8 cellular contexts compared by ENCODE assay signal in genomic region chr20:22339091-22339881, GRCh38.
DNase-seq lines count a peak whose midpoint lies in the region; ATAC-seq and TF ChIP-seq lines count a peak whose summit lies in the region.

No MANE protein-coding gene starts in this region.

- peak in 1 of 2 donors; percentile 51 for DNase-seq in activated naive CD4-positive, alpha-beta T cell treated with anti-CD3 and anti-CD28 coated beads, Interleukin-2, amount 50 U/mL, for 72 hours (ENCODE audit: low spot score in 2 of 2)
- DNase-seq in activated naive CD4-positive, alpha-beta T cell treated with Interleukin-2 at 50 U/mL for 16 hours: no peak
- DNase-seq in HuH-7 (ENCODE audit: low spot score) (peak; percentile 68), NCI-H82 (lab: John Stamatoyannopoulos, UW) (peak; percentile 84), astrocyte of the cerebellum (ENCODE audit: low read depth) (peak; percentile 64), iPS-NIHi7 (ENCODE audit: extremely low spot score) (peak; percentile 52), cortex of kidney (lab: John Stamatoyannopoulos, UW) (no peak)
- peak; percentile 4 to 23 (median 5) for DNase-seq in stimulated activated CD4-positive, alpha-beta T cell treated with anti-CD3 and anti-CD28 coated beads, TNF-alpha, amount 100 ng/mL, for 48 hours (ENCODE audit: low read depth in 3 of 3)

- in situ Hi-C loops in astrocyte of the cerebellum (cut with HindIII; ENCODE audit: low sequenced_read_pairs): loop anchor here (25.0 kb wide), 1 partner anchor 698 kb away; the partner anchor contains the start of genes SSTR4 and THBD

- no peak overlapping the region for H3K4me3 ChIP-seq in astrocyte of the cerebellum (ENCODE audit: low read depth, low read length)

- H3K27ac Mint-ChIP-seq in activated naive CD4-positive, alpha-beta T cell treated with anti-CD3 and anti-CD28 coated beads, Interleukin-2, amount 50 U/mL, for 72 hours: no peak overlapping the region

- peak; percentile 51 to 68 for ATAC-seq in activated naive CD4-positive, alpha-beta T cell treated with anti-CD3 and anti-CD28 coated beads, Interleukin-2, amount 50 U/mL, for 72 hours

- H3K36me3 Mint-ChIP-seq in activated naive CD4-positive, alpha-beta T cell treated with anti-CD3 and anti-CD28 coated beads, Interleukin-2, amount 50 U/mL, for 72 hours: no peaks in the 10 kb centered on the region

- TF ChIP-seq CTCF in astrocyte of the cerebellum (IDR thresholded peaks at IDR 0.05; ENCODE audit: low read depth, low read length, missing control alignments): peak; percentile 74

- H3K9me3 Mint-ChIP-seq in activated naive CD4-positive, alpha-beta T cell treated with anti-CD3 and anti-CD28 coated beads, Interleukin-2, amount 50 U/mL, for 72 hours: no peaks in the 10 kb centered on the region

Comparison
In these comparisons a context has a peak if more than half of its experiments do, and no peak if none do; other contexts are left out.
1. DNase-seq: peak in HuH-7 (single experiment), NCI-H82 (single experiment), astrocyte of the cerebellum (single experiment), iPS-NIHi7 (single experiment) and stimulated activated CD4-positive, alpha-beta T cell treated with anti-CD3 and anti-CD28 coated beads, TNF-alpha, amount 100 ng/mL, for 48 hours (3 of 3); none in activated naive CD4-positive, alpha-beta T cell treated with Interleukin-2 at 50 U/mL for 16 hours (single experiment) and cortex of kidney (single experiment).